Comparison of ENCODE assay signal across 8 cellular contexts in genomic region chr16:29975134-29975538, GRCh38. TPM values are rescaled to one million over a fixed set of nuclear protein-coding genes. Genes with fewer than 3 reads are reported as not detected.
DNase-seq lines count a peak whose midpoint lies in the region; ATAC-seq and TF ChIP-seq lines count a peak whose summit lies in the region.

No MANE protein-coding gene starts in this region.

- H3K27ac ChIP-seq in A673 (ENCODE audit: low read depth, low read length, poor library complexity, severe bottlenecking) = peak overlapping the region; percentile 44
- H3K27ac ChIP-seq in muscle layer of duodenum (ENCODE audit: low read length) = peak overlapping the region; percentile 88

- POLR2A ChIA-PET in A673 (lab: Charles Lee; ENCODE audit: low non-redundant PET) = no interaction called here

- H3K4me1 ChIP-seq in A673 (ENCODE audit: insufficient read depth, low read length, poor library complexity, severe bottlenecking) (peaks cover 16% of the 10 kb centered on the region), muscle layer of duodenum (ENCODE audit: control insufficient read depth in 1 of 2, insufficient read depth in 2 of 2, low read length in 2 of 2) (peaks cover 19 to 26% of the 10 kb centered on the region in 2 donors)

- H3K36me3 ChIP-seq in A673 (ENCODE audit: insufficient read depth, low read length, poor library complexity, severe bottlenecking) = peaks cover 28% of the 10 kb centered on the region
- H3K36me3 ChIP-seq in muscle layer of duodenum (ENCODE audit: control insufficient read depth in 1 of 2, insufficient read depth in 2 of 2, low read length in 2 of 2) = peaks cover 23 to 30% of the 10 kb centered on the region in 2 donors

- DNase-seq in A673 (ENCODE audit: low spot score) (no peak), KBM-7 (peak; percentile 12), chondrocyte (ENCODE audit: low spot score) (no peak), NCI-H526 (lab: John Stamatoyannopoulos, UW) (no peak), GM13976 (ENCODE audit: low spot score) (no peak), NCI-H226 (no peak)

- no TSS peak for BruUV-seq in A673 (replicated peaks; lab: Mats Ljungman, UMichigan)

- TF ChIP-seq CTCF in A673 (conservative IDR thresholded peaks at IDR 0.05; ENCODE audit: low read depth, low read length) = no peak
- no peak for TF ChIP-seq CTCF in chondrocyte (IDR thresholded peaks at IDR 0.05)
- no peak for TF ChIP-seq CTCF in GM13976 (IDR thresholded peaks at IDR 0.05; ENCODE audit: borderline replicate concordance, control extremely low read depth, extremely low read depth, insufficient read depth, missing control alignments)

- H3K27ac Mint-ChIP-seq in chondrocyte (ENCODE audit: unreplicated experiment) = peak overlapping the region; percentile 86

- peaks cover 16% of the 10 kb centered on the region for H3K36me3 Mint-ChIP-seq in chondrocyte (ENCODE audit: low read depth)

- peak overlapping the region; percentile 94 for H3K4me3 Mint-ChIP-seq in chondrocyte (ENCODE audit: unreplicated experiment)

- H3K27me3 ChIP-seq in A673 (replicated peaks; ENCODE audit: insufficient read depth, low read depth, low read length, poor library complexity) (no peaks in the 10 kb centered on the region), muscle layer of duodenum (ENCODE audit: low read depth, low read length) (no peaks in the 10 kb centered on the region)

- no peaks in the 10 kb centered on the region for H3K9me3 Mint-ChIP-seq in chondrocyte (ENCODE audit: low read depth)

- H3K4me3 ChIP-seq in A673 (ENCODE audit: low read depth, low read length, poor library complexity, severe bottlenecking) (peak overlapping the region; percentile 84), muscle layer of duodenum (ENCODE audit: low read depth in 1 of 2, low read length in 2 of 2) (peak overlapping the region; percentile 91 to 92)

- H3K9me3 ChIP-seq in A673 (ENCODE audit: low read depth, low read length, poor library complexity, severe bottlenecking) (peaks cover 6% of the 10 kb centered on the region), muscle layer of duodenum (ENCODE audit: control insufficient read depth in 1 of 2, low read length in 2 of 2) (no peaks in the 10 kb centered on the region)

- in situ Hi-C loops in KBM-7 (cut with MboI; ENCODE audit: low pct_unique_long_range_greater_than_20kb, low sequenced_read_pairs) = no loop called here
- in situ Hi-C loops in GM13976 (cut with MboI; ENCODE audit: low sequenced_read_pairs, unreplicated experiment) = loop anchor here (10.0 kb wide), 1 partner anchor 60 kb away; no protein-coding TSS in a partner anchor

- CTCF ChIA-PET in A673 (lab: Charles Lee) = interaction anchor here (0.6 kb wide), 1 partner anchor 185 kb away, joined by 3 read pairs; no protein-coding TSS in a partner anchor

- ATAC-seq in GM21619 (IDR thresholded peaks at IDR 0.05; ENCODE audit: unreplicated experiment) = no peak

- intact Hi-C loops in A673 (cut with micrococcal nuclease; ENCODE audit: unreplicated experiment) = no loop called here

- H3K27me3 Mint-ChIP-seq in chondrocyte (ENCODE audit: low read depth) = no peaks in the 10 kb centered on the region

- peaks cover 34% of the 10 kb centered on the region for H3K4me1 Mint-ChIP-seq in chondrocyte (ENCODE audit: low read depth)

RNA-seq across cellular contexts. Expression of gene TAOK2, which starts 1.5 kb away (rescaled TPM):
- total RNA-seq in A673 (2021) (49.9 and 50.2 TPM in 2 replicates), chondrocyte (50.0 to 56.6 TPM (median 50.1 TPM) in 3 replicates)

RNA-seq across cellular contexts. Expression of gene TMEM219, which starts 13.3 kb away (rescaled TPM):
- total RNA-seq in A673 (2021) = 48.3 and 52.7 TPM in 2 replicates
- 111 to 122 TPM (median 120 TPM) in 3 replicates for total RNA-seq in chondrocyte

RNA-seq across cellular contexts. Expression of gene HIRIP3, which starts 20.3 kb away (rescaled TPM):
- total RNA-seq in A673 (2021) (29.7 and 33.2 TPM in 2 replicates), chondrocyte (8.4 to 14.0 TPM (median 9.9 TPM) in 3 replicates)

RNA-seq across cellular contexts. Expression of gene INO80E, which starts 20.9 kb away (rescaled TPM):
- 115 and 120 TPM in 2 replicates for total RNA-seq in A673 (2021)
- 57.1 to 68.5 TPM (median 64.6 TPM) in 3 replicates for total RNA-seq in chondrocyte

RNA-seq across cellular contexts. Expression of gene DOC2A, which starts 35.7 kb away (rescaled TPM):
- total RNA-seq in A673 (2021) = 3.2 and 5.4 TPM in 2 replicates
- 0.15 to 0.29 TPM in 2 of 3 replicates, not detected in the other for total RNA-seq in chondrocyte
